ENCODE assay signal across 8 cellular contexts in the genomic region with DNA sequence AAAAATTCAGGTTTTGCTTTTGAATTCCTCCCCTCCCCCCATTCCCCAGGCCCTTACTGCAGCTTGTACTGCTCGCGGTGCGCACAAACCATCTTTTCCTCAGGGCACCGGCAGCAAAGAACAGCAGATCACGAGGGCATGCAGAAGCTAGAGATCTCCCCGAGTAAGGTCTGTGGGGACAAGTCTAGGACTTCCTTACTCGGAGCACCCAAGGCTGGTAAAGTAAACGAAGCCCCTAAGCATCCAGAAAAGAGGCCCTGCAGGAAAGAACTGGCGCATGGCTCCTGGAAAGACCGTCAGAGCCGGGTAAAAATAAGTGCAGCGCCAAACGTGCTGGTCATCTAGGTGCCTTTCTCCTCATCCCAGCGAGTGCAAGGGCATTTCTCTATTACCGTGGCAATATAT. TPM values are rescaled to one million over a fixed set of nuclear protein-coding genes. Genes with fewer than 3 reads are reported as not detected.
DNase-seq lines count a peak whose midpoint lies in the region; ATAC-seq and TF ChIP-seq lines count a peak whose summit lies in the region.

No MANE protein-coding gene starts in this region.

- H3K9ac ChIP-seq in DND-41 (ENCODE audit: low read depth, low read length) = peak overlapping the region; percentile 77
- peak overlapping the region; percentile 96 for H3K9ac ChIP-seq in KMS-11

- ATAC-seq in DND-41 (ENCODE audit: insufficient read depth, low read depth) (peak; percentile 48), GM21529 (IDR thresholded peaks at IDR 0.05; ENCODE audit: unreplicated experiment) (peak; percentile 32)

- H4K20me1 ChIP-seq in DND-41 (ENCODE audit: insufficient read depth, low read length) = peaks cover 47% of the 10 kb centered on the region; the same call in 1 of the 2 replicates
- H4K20me1 ChIP-seq in KMS-11 (ENCODE audit: insufficient read depth) = peaks cover 18% of the 10 kb centered on the region

- no peak for TF ChIP-seq CTCF in DND-41 (IDR thresholded peaks at IDR 0.05; ENCODE audit: borderline replicate concordance, extremely low read depth, low read length, poor library complexity, severe bottlenecking)
- TF ChIP-seq CTCF in KMS-11 (conservative IDR thresholded peaks at IDR 0.05; ENCODE audit: low read depth, low read length) = no peak
- no peak for TF ChIP-seq CTCF in VCaP (conservative IDR thresholded peaks at IDR 0.05)

- peak overlapping the region; percentile 74 for H3K4me2 ChIP-seq in DND-41 (ENCODE audit: insufficient read depth, low read length)
- peak overlapping the region; percentile 89 for H3K4me2 ChIP-seq in KMS-11

- H3K79me2 ChIP-seq in DND-41 (ENCODE audit: insufficient read depth, low read length) = peaks cover 57% of the 10 kb centered on the region
- peaks cover 51% of the 10 kb centered on the region for H3K79me2 ChIP-seq in KMS-11 (ENCODE audit: insufficient read depth, low read depth)

- H3K36me3 ChIP-seq in DND-41 (ENCODE audit: insufficient read depth, low read length) (peaks cover 37% of the 10 kb centered on the region), KMS-11 (ENCODE audit: insufficient read depth) (peaks cover 22% of the 10 kb centered on the region; the same call in 1 of the 2 replicates)

- no peaks in the 10 kb centered on the region for H3K9me3 ChIP-seq in DND-41 (ENCODE audit: insufficient read depth, low read length, severe bottlenecking)

- H3K27ac ChIP-seq in DND-41 (ENCODE audit: low read length) = peak overlapping the region; percentile 89
- peak overlapping the region; percentile 93 for H3K27ac ChIP-seq in KMS-11
- H3K27ac ChIP-seq in VCaP = peak overlapping the region; percentile 93

- H3K27me3 ChIP-seq in DND-41 (ENCODE audit: insufficient read depth, low read length, poor library complexity) (peaks cover 12% of the 10 kb centered on the region), KMS-11 (ENCODE audit: insufficient read depth, low read depth) (no peaks in the 10 kb centered on the region)

- H2AFZ ChIP-seq in DND-41 (ENCODE audit: low read depth, low read length) (peak overlapping the region; percentile 67), KMS-11 (ENCODE audit: low read depth) (peak overlapping the region; percentile 86; the same call in 1 of the 2 replicates)

- DNase-seq in DND-41 = peak; percentile 69
- DNase-seq in cerebellum (ENCODE audit: low spot score) = peak; percentile 46
- peak; percentile 52 for DNase-seq in kidney glomerular epithelial cell (lab: John Stamatoyannopoulos, UW)
- DNase-seq in stimulated activated CD4-positive, alpha-beta T cell treated with anti-CD3 and anti-CD28 coated beads, Interleukin-15, amount 100 ng/mL, for 48 hours (ENCODE audit: low read depth in 2 of 2) = peak; percentile 19 to 21
- no peak for DNase-seq in NCI-H774 (lab: John Stamatoyannopoulos, UW)

- H3K4me3 ChIP-seq in DND-41 (ENCODE audit: low read depth in 1 of 2, low read length in 2 of 2) (peak overlapping the region; percentile 54 to 90), KMS-11 (IDR thresholded peaks at IDR 0.05; ENCODE audit: insufficient read depth, low read depth, low read length) (peak overlapping the region; percentile 52)

- H3K4me1 ChIP-seq in DND-41 (ENCODE audit: insufficient read depth, low read length) = peaks cover 47% of the 10 kb centered on the region
- peaks cover 28% of the 10 kb centered on the region for H3K4me1 ChIP-seq in KMS-11 (ENCODE audit: low read depth, poor library complexity, severe bottlenecking)

RNA-seq across cellular contexts. Expression of gene LDHB, which starts 0.7 kb away (rescaled TPM):
- 251 TPM for total RNA-seq in cerebellum

RNA-seq across cellular contexts. Expression of gene GYS2, which starts 52.3 kb away (rescaled TPM):
- total RNA-seq in cerebellum = not detected
